Comparison of ENCODE assay signal across 32 cellular contexts in genomic region chr19:50661675-50662441, GRCh38. TPM values are rescaled to one million over a fixed set of nuclear protein-coding genes. Genes with fewer than 3 reads are reported as not detected.
"Had no signal": no experiment of that assay in that cellular context is flagged by ENCODE, and none has a peak within 500 bp of the region (broad histone marks: within the 10 kb centered on the region; RNA-seq: fewer than 3 reads in every experiment).

No MANE protein-coding gene starts in this region.

- FAIRE-seq: keratinocyte, pancreas had no signal

- H3K27ac ChIP-seq: hepatocyte, left lung, lower lobe of right lung, pancreas, prostate gland, transverse colon, upper lobe of left lung, vagina had no signal

- H3K4me3 Mint-ChIP-seq: stimulated activated memory B cell treated with anti-CD40 and anti-IgM and Interleukin-4, amounts not matched to agents 10 μg/mL and 1 μg/mL and 100 μg/mL, for 72 hours; stimulated activated naive CD8-positive, alpha-beta T cell treated with anti-CD3 and anti-CD28 coated beads, Interleukin-15, amount 100 ng/mL, for 72 hours had no signal

- ATAC-seq: left colon; left lung; lower lobe of right lung; naive thymus-derived CD8-positive, alpha-beta T cell; pancreas; right cardiac atrium; stimulated activated memory B cell treated with anti-CD40 and anti-IgM and Interleukin-4, amounts not matched to agents 10 μg/mL and 1 μg/mL and 100 μg/mL, for 72 hours; stimulated activated naive CD8-positive, alpha-beta T cell treated with anti-CD3 and anti-CD28 coated beads, Interleukin-15, amount 100 ng/mL, for 72 hours had no signal

- H3K27ac Mint-ChIP-seq: stimulated activated memory B cell treated with anti-CD40 and anti-IgM and Interleukin-4, amounts not matched to agents 10 μg/mL and 1 μg/mL and 100 μg/mL, for 72 hours had no signal

- H2AFZ ChIP-seq: hepatocyte had no signal

- H3K9me3 Mint-ChIP-seq: nephron had no signal

- H3K4me3 ChIP-seq: hepatocyte, left lung, lower lobe of right lung, pancreas, prostate gland, smooth muscle cell, transverse colon, upper lobe of left lung, vagina had no signal

- H3K4me1 ChIP-seq: prostate gland had no signal

- H3K79me2 ChIP-seq: hepatocyte had no signal

- H3K36me3 ChIP-seq: left lung, lower lobe of right lung, pancreas, prostate gland, transverse colon, upper lobe of left lung, vagina had no signal

- H3K4me2 ChIP-seq: hepatocyte, smooth muscle cell had no signal

- DNase-seq: left colon; left lung; lower lobe of right lung; mammary epithelial cell; mesenchymal stem cell; naive thymus-derived CD8-positive, alpha-beta T cell; nucleus accumbens; posterior cingulate gyrus; right cardiac atrium; stimulated activated CD4-positive, alpha-beta T cell treated with anti-CD3 and anti-CD28 coated beads, Interleukin-1b, Interleukin-23, amount 100 ng/mL, for 48 hours; stimulated activated CD4-positive, alpha-beta T cell treated with anti-CD3 and anti-CD28 coated beads, Interleukin-2, amount 100 ng/mL, for 48 hours; stimulated activated CD4-positive, alpha-beta T cell treated with anti-CD3 and anti-CD28 coated beads, Interleukin-4, amount 100 ng/mL, for 4 hours; stimulated activated CD8-positive, alpha-beta memory T cell treated with anti-CD3 and anti-CD28 coated beads, Interleukin-4, amount 100 ng/mL, for 48 hours; stimulated activated naive CD4-positive, alpha-beta T cell treated with Interleukin-2 at 50 U/mL for 16 hours; stimulated activated naive CD8-positive, alpha-beta T cell treated with anti-CD3 and anti-CD28 coated beads, Interleukin-15, amount 100 ng/mL, for 72 hours; transverse colon; upper lobe of left lung had no signal

- H3K9me3 ChIP-seq: left lung, lower lobe of right lung, pancreas, prostate gland, transverse colon, upper lobe of left lung, vagina had no signal

RNA-seq across cellular contexts. Expression of gene C19orf81, which starts 12.6 kb away (rescaled TPM):
- total RNA-seq: left colon, liver, mammary epithelial cell, mucosa of gallbladder, osteoblast, skeletal muscle tissue, temporal lobe, transverse colon, urinary bladder, vagina had no signal
- polyA plus RNA-seq: keratinocyte, liver, mammary epithelial cell, thymus had no signal

RNA-seq across cellular contexts. Expression of gene SYT3, which starts 22.2 kb away (rescaled TPM):
- total RNA-seq: left colon, liver, mammary epithelial cell, skeletal muscle tissue had no signal
- polyA plus RNA-seq: keratinocyte, liver, mammary epithelial cell had no signal
